ENCODE assay signal across 11 cellular contexts in the genomic region with DNA sequence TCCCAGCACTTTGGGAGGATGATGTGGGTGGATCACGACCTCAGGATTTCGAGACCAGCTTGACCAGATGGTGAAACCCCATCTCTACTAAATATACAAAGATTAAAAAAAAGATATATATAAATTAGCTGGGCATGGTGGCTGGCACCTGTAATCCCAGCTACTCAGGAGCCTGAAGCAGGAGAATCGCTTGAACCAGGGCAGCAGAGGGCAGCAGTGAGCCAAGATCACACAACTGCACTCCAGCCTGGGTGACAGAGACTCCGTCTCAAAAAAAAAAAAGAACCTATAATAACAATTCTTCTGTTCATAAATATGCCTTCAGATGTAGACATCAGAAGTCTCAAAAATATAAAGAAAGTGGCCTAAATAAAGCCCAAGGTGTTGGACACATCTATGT. TPM values are rescaled to one million over a fixed set of nuclear protein-coding genes. Genes with fewer than 3 reads are reported as not detected.
DNase-seq lines count a peak whose midpoint lies in the region; ATAC-seq and TF ChIP-seq lines count a peak whose summit lies in the region.
"Had no signal": no experiment of that assay in that cellular context is flagged by ENCODE, and none has a peak within 500 bp of the region (broad histone marks: within the 10 kb centered on the region; RNA-seq: fewer than 3 reads in every experiment).

No MANE protein-coding gene starts in this region.

- no peak overlapping the region for H3K4me2 ChIP-seq in BLaER1
- H3K4me2 ChIP-seq in OCI-LY7 (ENCODE audit: low read length), result no peak overlapping the region

- H3K79me2 ChIP-seq in OCI-LY7 (ENCODE audit: insufficient read depth, low read depth, low read length), result peaks cover 72% of the 10 kb centered on the region

- BruUV-seq in A673 (replicated peaks; lab: Mats Ljungman, UMichigan), result no TSS peak
- no TSS peak for BruUV-seq in OCI-LY7 (replicated peaks; lab: Mats Ljungman, UMichigan)

- no peak overlapping the region for H3K9ac ChIP-seq in BLaER1

- no peak for DNase-seq in A673 (ENCODE audit: low spot score)
- no peak for DNase-seq in OCI-LY7 (ENCODE audit: low spot score)
- peak; percentile 53 for DNase-seq in left ventricle myocardium superior
- DNase-seq in gastrocnemius medialis, result no peak
- DNase-seq in NCI-H345 (lab: John Stamatoyannopoulos, UW), result no peak
- DNase-seq: activated gamma-delta T cell treated with Interleukin-2 at 50 U/mL for 16 hours, foreskin melanocyte, sigmoid colon, SW 1271 had no signal

- H3K9me3 ChIP-seq in A673 (ENCODE audit: low read depth, low read length, poor library complexity, severe bottlenecking) (peaks cover 28% of the 10 kb centered on the region), BLaER1 (peaks cover 100% of the 10 kb centered on the region), OCI-LY7 (ENCODE audit: low read length) (peaks cover 61% of the 10 kb centered on the region), gastrocnemius medialis (peaks cover 0 to 8% (median 4%) of the 10 kb centered on the region in 3 donors)

- 0 out of 2 replicates have a peak, but pooled peaks have one; percentile 10 for TF ChIP-seq CTCF in A673 (conservative IDR thresholded peaks at IDR 0.05; ENCODE audit: low read depth, low read length)
- peak; percentile 66 for TF ChIP-seq CTCF in OCI-LY7 (conservative IDR thresholded peaks at IDR 0.05; ENCODE audit: low read length)
- TF ChIP-seq CTCF in gastrocnemius medialis (IDR thresholded peaks at IDR 0.05 in 4 of 5, conservative IDR thresholded peaks at IDR 0.05 in 1 of 5), result no peak

- H3K9me2 ChIP-seq in OCI-LY7 (ENCODE audit: insufficient read depth, low read length), result no peaks in the 10 kb centered on the region

- no peak overlapping the region for H3K27ac ChIP-seq in A673 (ENCODE audit: low read depth, low read length, poor library complexity, severe bottlenecking)
- no peak overlapping the region for H3K27ac ChIP-seq in BLaER1
- no peak overlapping the region for H3K27ac ChIP-seq in OCI-LY7 (ENCODE audit: low read depth, low read length, poor library complexity, severe bottlenecking)
- H3K27ac ChIP-seq in gastrocnemius medialis, result no peak overlapping the region
- H3K27ac ChIP-seq: sigmoid colon had no signal

- in situ Hi-C loops in gastrocnemius medialis (cut with MboI; ENCODE audit: low sequenced_read_pairs in 4 of 4), result no loop called here

- no peak overlapping the region for H2AFZ ChIP-seq in OCI-LY7 (ENCODE audit: low read length)

- ATAC-seq in left ventricle myocardium superior, result no peak
- no peak for ATAC-seq in gastrocnemius medialis
- ATAC-seq in GM19324 (IDR thresholded peaks at IDR 0.05; ENCODE audit: low FRiP score, unreplicated experiment), result no peak

- no peak overlapping the region for H3K4me3 ChIP-seq in A673 (ENCODE audit: low read depth, low read length, poor library complexity, severe bottlenecking)
- peak overlapping the region; percentile 31; the same call in 1 of the 2 replicates for H3K4me3 ChIP-seq in BLaER1
- H3K4me3 ChIP-seq in OCI-LY7 (ENCODE audit: low read depth, low read length, poor library complexity, severe bottlenecking), result no peak overlapping the region
- H3K4me3 ChIP-seq in gastrocnemius medialis, result no peak overlapping the region
- H3K4me3 ChIP-seq: sigmoid colon had no signal

- intact Hi-C loops in A673 (cut with micrococcal nuclease; ENCODE audit: unreplicated experiment) (no loop called here), OCI-LY7 (cut with micrococcal nuclease; ENCODE audit: unreplicated experiment) (no loop called here), left ventricle myocardium superior (cut with micrococcal nuclease) (no loop called here), gastrocnemius medialis (cut with DNase I; ENCODE audit: low total_unique reads) (no loop called here)

- CTCF ChIA-PET in A673 (lab: Charles Lee) (no interaction called here), OCI-LY7 (lab: Charles Lee; ENCODE audit: unreplicated experiment) (no interaction called here)

- H3K36me3 ChIP-seq in A673 (ENCODE audit: insufficient read depth, low read length, poor library complexity, severe bottlenecking) (no peaks in the 10 kb centered on the region), BLaER1 (peaks cover 100% of the 10 kb centered on the region), OCI-LY7 (ENCODE audit: insufficient read depth, low read length) (peaks cover 94% of the 10 kb centered on the region), gastrocnemius medialis (peaks cover 0 to 22% of the 10 kb centered on the region in 2 donors)

- no peaks in the 10 kb centered on the region for H3K27me3 ChIP-seq in A673 (replicated peaks; ENCODE audit: insufficient read depth, low read depth, low read length, poor library complexity)
- H3K27me3 ChIP-seq in BLaER1, result no peaks in the 10 kb centered on the region
- H3K27me3 ChIP-seq in gastrocnemius medialis, result no peaks in the 10 kb centered on the region
- H3K27me3 ChIP-seq: sigmoid colon had no signal

- H4K20me1 ChIP-seq in BLaER1 (no peaks in the 10 kb centered on the region), OCI-LY7 (ENCODE audit: insufficient read depth, low read length) (no peaks in the 10 kb centered on the region)

- no peaks in the 10 kb centered on the region for H3K4me1 ChIP-seq in A673 (ENCODE audit: insufficient read depth, low read length, poor library complexity, severe bottlenecking)
- H3K4me1 ChIP-seq in BLaER1, result no peaks in the 10 kb centered on the region
- no peaks in the 10 kb centered on the region for H3K4me1 ChIP-seq in OCI-LY7 (ENCODE audit: insufficient read depth, low read length, poor library complexity, severe bottlenecking)
- H3K4me1 ChIP-seq in gastrocnemius medialis, result no peaks in the 10 kb centered on the region

- POLR2A ChIA-PET in A673 (lab: Charles Lee; ENCODE audit: low non-redundant PET), result no interaction called here
- POLR2A ChIA-PET in OCI-LY7 (lab: Charles Lee), result interaction anchor here (0.6 kb wide), 1 partner anchor 630 kb away, joined by 3 read pairs; no protein-coding TSS in a partner anchor

- TF ChIP-seq POLR2A in gastrocnemius medialis (IDR thresholded peaks at IDR 0.05), result no peak

RNA-seq across cellular contexts. Expression of gene ZNF737, which starts 7.6 kb away (rescaled TPM):
- 2.0 and 2.7 TPM in 2 replicates for total RNA-seq in A673 (2021)
- total RNA-seq in OCI-LY7 (2014; rRNA removed; shearing (Covaris generic)), result 23.7 and 33.5 TPM in 2 replicates
- 20.4 and 25.7 TPM in 2 replicates for total RNA-seq in OCI-LY7 (2022)
- total RNA-seq in left ventricle myocardium superior, result 5.7 TPM
- 1 to 10 TPM in 3 of 4 donors, under 1 TPM in 1; 0.95 to 5.4 (median 2.2) TPM for total RNA-seq in gastrocnemius medialis

Comparison
In these comparisons a context has a peak if more than half of its experiments do, and no peak if none do; other contexts are left out.
1. CTCF ChIP-seq: peak in A673 (single experiment) and OCI-LY7 (single experiment); none in gastrocnemius medialis (0 of 5).